Comparison of ENCODE assay signal across 24 cellular contexts in the genomic region with DNA sequence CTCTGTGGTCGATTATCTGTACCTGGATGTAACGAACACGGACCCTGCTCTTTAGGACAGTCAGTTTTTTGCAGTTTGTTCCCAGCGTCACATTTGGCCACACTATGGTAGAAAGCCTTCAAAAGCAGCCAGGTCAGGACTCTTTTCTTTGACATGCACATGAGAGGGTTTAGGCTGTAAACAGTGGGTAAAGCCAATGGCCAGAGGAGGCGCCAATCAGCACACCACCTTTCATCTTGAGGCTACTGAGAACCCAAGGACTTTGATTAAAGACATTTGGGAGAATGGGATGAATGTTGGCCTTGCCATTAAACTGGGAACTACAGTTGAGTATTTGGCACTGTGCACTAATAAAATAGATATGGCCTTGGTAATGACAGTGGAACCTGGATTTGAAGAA.
"Had no signal": no experiment of that assay in that cellular context is flagged by ENCODE, and none has a peak within 500 bp of the region (broad histone marks: within the 10 kb centered on the region; RNA-seq: fewer than 3 reads in every experiment).

No MANE protein-coding gene starts in this region.

- H3K4me1 ChIP-seq: left ventricle myocardium inferior, prostate gland, right atrium auricular region, tibial nerve had no signal

- H3K9me3 Mint-ChIP-seq: activated B cell treated with CpG ODN at 0.5 μM for 24 hours; activated CD4-positive, alpha-beta T cell treated with anti-CD3 and anti-CD28 coated beads, Interleukin-2, amount 10 ng/mL, durations not matched to agents 24 days and 14 days; activated T-helper 17 cell treated with anti-CD3 and anti-CD28 coated beads, Interleukin-2, amount 50 U/mL, for 72 hours; neural crest cell had no signal

- DNase-seq: activated B cell treated with CpG ODN at 0.5 μM for 24 hours; activated CD4-positive, alpha-beta T cell treated with anti-CD3 and anti-CD28 coated beads, Interleukin-2, amount 10 ng/mL, durations not matched to agents 24 days and 14 days; activated CD8-positive, alpha-beta T cell treated with anti-CD3 and anti-CD28 coated beads for 36 hours; activated naive CD4-positive, alpha-beta T cell; activated naive CD8-positive, alpha-beta T cell treated with anti-CD3 and anti-CD28 coated beads for 36 hours; activated T-cell treated with anti-CD3 and anti-CD28 coated beads, Interleukin-2, amount 50 U/mL, for 1 hour; amygdala; effector memory CD8-positive, alpha-beta T cell; foreskin fibroblast; immature natural killer cell; kidney glomerular epithelial cell; left ventricle myocardium inferior; naive B cell; stimulated activated naive CD8-positive, alpha-beta T cell treated with anti-CD3 and anti-CD28 coated beads, Interleukin-15, Interleukin-2, amounts not matched to agents 100 U/mL and 50 U/mL, for 24 hours; substantia nigra had no signal

- H3K36me3 ChIP-seq: cardiac muscle cell, left ventricle myocardium inferior, prostate gland, right atrium auricular region, tibial nerve had no signal

- H3K27ac Mint-ChIP-seq: activated B cell treated with CpG ODN at 0.5 μM for 24 hours; activated CD4-positive, alpha-beta T cell treated with anti-CD3 and anti-CD28 coated beads, Interleukin-2, amount 10 ng/mL, durations not matched to agents 24 days and 14 days; activated CD8-positive, alpha-beta T cell treated with anti-CD3 and anti-CD28 coated beads for 36 hours; activated naive CD8-positive, alpha-beta T cell treated with anti-CD3 and anti-CD28 coated beads for 36 hours; activated T-helper 17 cell treated with anti-CD3 and anti-CD28 coated beads, Interleukin-2, amount 50 U/mL, for 72 hours; dendritic cell treated with granulocyte-macrophage colony-stimulating factor and Interleukin-4, amounts not matched to agents 40 ng/mL and 50 ng/mL, for 4 days; effector memory CD8-positive, alpha-beta T cell; immature natural killer cell; naive B cell had no signal

- H3K36me3 Mint-ChIP-seq: activated naive CD8-positive, alpha-beta T cell treated with anti-CD3 and anti-CD28 coated beads for 36 hours; immature natural killer cell; naive B cell had no signal

- H3K27me3 Mint-ChIP-seq: activated B cell treated with CpG ODN at 0.5 μM for 24 hours; activated CD4-positive, alpha-beta T cell treated with anti-CD3 and anti-CD28 coated beads, Interleukin-2, amount 10 ng/mL, durations not matched to agents 24 days and 14 days; activated CD8-positive, alpha-beta T cell treated with anti-CD3 and anti-CD28 coated beads for 36 hours; activated naive CD8-positive, alpha-beta T cell treated with anti-CD3 and anti-CD28 coated beads for 36 hours; activated T-helper 17 cell treated with anti-CD3 and anti-CD28 coated beads, Interleukin-2, amount 50 U/mL, for 72 hours; dendritic cell treated with granulocyte-macrophage colony-stimulating factor and Interleukin-4, amounts not matched to agents 40 ng/mL and 50 ng/mL, for 4 days; effector memory CD8-positive, alpha-beta T cell; naive B cell had no signal

- H2AFZ ChIP-seq: hepatocyte had no signal

- H3K27ac ChIP-seq: cardiac muscle cell, epithelial cell of prostate, hepatocyte, left ventricle myocardium inferior, prostate gland, right atrium auricular region, tibial nerve had no signal

- H3K27me3 ChIP-seq: cardiac muscle cell, hepatocyte, right atrium auricular region, tibial nerve had no signal

- H3K79me2 ChIP-seq: hepatocyte had no signal

- ATAC-seq: activated CD8-positive, alpha-beta T cell treated with anti-CD3 and anti-CD28 coated beads for 36 hours; activated T-helper 17 cell treated with anti-CD3 and anti-CD28 coated beads, Interleukin-2, amount 50 U/mL, for 72 hours; effector memory CD8-positive, alpha-beta T cell; stimulated activated naive CD8-positive, alpha-beta T cell treated with anti-CD3 and anti-CD28 coated beads, Interleukin-15, Interleukin-2, amounts not matched to agents 100 U/mL and 50 U/mL, for 24 hours had no signal

- H3K9me3 ChIP-seq: left ventricle myocardium inferior, prostate gland, right atrium auricular region had no signal

- H3K4me3 Mint-ChIP-seq: activated B cell treated with CpG ODN at 0.5 μM for 24 hours; activated CD4-positive, alpha-beta T cell treated with anti-CD3 and anti-CD28 coated beads, Interleukin-2, amount 10 ng/mL, durations not matched to agents 24 days and 14 days; activated CD8-positive, alpha-beta T cell treated with anti-CD3 and anti-CD28 coated beads for 36 hours; activated naive CD8-positive, alpha-beta T cell treated with anti-CD3 and anti-CD28 coated beads for 36 hours; activated T-helper 17 cell treated with anti-CD3 and anti-CD28 coated beads, Interleukin-2, amount 50 U/mL, for 72 hours; dendritic cell treated with granulocyte-macrophage colony-stimulating factor and Interleukin-4, amounts not matched to agents 40 ng/mL and 50 ng/mL, for 4 days; effector memory CD8-positive, alpha-beta T cell; immature natural killer cell; naive B cell; neural crest cell had no signal

- H3K4me2 ChIP-seq: hepatocyte had no signal

- H3K4me3 ChIP-seq: cardiac muscle cell, hepatocyte, left ventricle myocardium inferior, prostate gland, right atrium auricular region, tibial nerve had no signal

- H3K4me1 Mint-ChIP-seq: activated B cell treated with CpG ODN at 0.5 μM for 24 hours; activated CD4-positive, alpha-beta T cell treated with anti-CD3 and anti-CD28 coated beads, Interleukin-2, amount 10 ng/mL, durations not matched to agents 24 days and 14 days; activated naive CD8-positive, alpha-beta T cell treated with anti-CD3 and anti-CD28 coated beads for 36 hours; activated T-helper 17 cell treated with anti-CD3 and anti-CD28 coated beads, Interleukin-2, amount 50 U/mL, for 72 hours; immature natural killer cell; naive B cell; neural crest cell had no signal
